ENCODE assay signal across 10 cellular contexts in the genomic region with DNA sequence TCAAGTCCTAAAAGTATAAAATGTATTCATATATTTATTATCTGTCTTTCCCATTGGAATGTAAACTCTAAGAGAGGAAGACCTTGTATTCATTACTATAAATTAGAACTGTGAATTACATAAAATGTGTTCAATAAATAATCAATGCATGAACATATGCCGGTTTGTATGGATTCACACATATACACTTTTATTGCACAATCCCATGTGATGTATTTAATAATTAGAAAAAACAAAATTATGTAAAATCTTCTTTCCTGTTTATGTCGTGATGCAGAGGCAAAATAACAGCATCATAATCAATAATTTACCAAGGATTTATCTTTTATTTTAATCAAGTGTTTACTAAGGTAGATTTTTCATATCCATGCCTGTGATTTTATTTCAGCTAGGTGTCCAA.
"Had no signal": no experiment of that assay in that cellular context is flagged by ENCODE, and none has a peak within 500 bp of the region (broad histone marks: within the 10 kb centered on the region; RNA-seq: fewer than 3 reads in every experiment).

No MANE protein-coding gene starts in this region.

- H3K4me1 ChIP-seq: HAP-1 had no signal

- H3K4me3 ChIP-seq: GM23248, GM23338, HAP-1 had no signal

- H2AFZ ChIP-seq: GM23248, GM23338 had no signal

- DNase-seq: GM23248, H7, H9, HCEC 1CT, HFFc6 had no signal

- H3K9me3 ChIP-seq: HAP-1 had no signal

- H3K27ac ChIP-seq: GM23248 had no signal

- H3K36me3 ChIP-seq: HAP-1 had no signal

- ATAC-seq: GM23338, HCT116 had no signal

- FAIRE-seq: H1, H54 had no signal

- H3K9ac ChIP-seq: GM23248 had no signal

- H3K4me2 ChIP-seq: GM23338 had no signal
